2 cellular contexts compared by ENCODE assay signal in genomic region chr5:181069767-181070491, GRCh38.
TF ChIP-seq lines count a peak whose summit lies in the region.

No MANE protein-coding gene starts in this region.

TF ChIP-seq in H1, 55 proteins besides CTCF, POLR2A, EP300 and RAD21:
- TF ChIP-seq E2F6 (IDR thresholded peaks at IDR 0.05) (no peak), HDAC2 (IDR thresholded peaks at IDR 0.05; ENCODE audit: borderline replicate concordance in 1 of 2, low read depth in 2 of 2, low read length in 2 of 2) (no peak), POLR2AphosphoS5 (IDR thresholded peaks at IDR 0.05; ENCODE audit: low read depth, low read length) (peak; percentile 73), JUN (IDR thresholded peaks at IDR 0.05; ENCODE audit: low read depth, low read length) (no peak), TAF7 (optimal IDR thresholded peaks at IDR 0.05; ENCODE audit: borderline replicate concordance, low read depth, low read length) (no peak), CHD1 (IDR thresholded peaks at IDR 0.05; ENCODE audit: low read depth, low read length) (no peak), TCF12 (IDR thresholded peaks at IDR 0.05; ENCODE audit: low read depth, low read length) (no peak), SUZ12 (IDR thresholded peaks at IDR 0.05; ENCODE audit: low read length) (no peak), TAF1 (IDR thresholded peaks at IDR 0.05; ENCODE audit: low read depth, low read length) (peak; percentile 80), NANOG (IDR thresholded peaks at IDR 0.05; ENCODE audit: insufficient read depth, low read depth, low read length, poor library complexity, severe bottlenecking) (peak; percentile 72), BRCA1 (IDR thresholded peaks at IDR 0.05; ENCODE audit: low read depth, low read length) (no peak), CBX8 (IDR thresholded peaks at IDR 0.05; ENCODE audit: borderline replicate concordance, low read depth, low read length) (no peak), GTF2F1 (IDR thresholded peaks at IDR 0.05; ENCODE audit: borderline replicate concordance, low read depth, low read length) (no peak), FOSL1 (IDR thresholded peaks at IDR 0.05; ENCODE audit: insufficient read depth, low read depth, low read length) (no peak), RNF2 (IDR thresholded peaks at IDR 0.05; ENCODE audit: borderline replicate concordance, low read depth, low read length, missing control alignments, poor library complexity, severe bottlenecking) (no peak), USF2 (IDR thresholded peaks at IDR 0.05; ENCODE audit: low read length) (no peak), TBP (IDR thresholded peaks at IDR 0.05; ENCODE audit: low read depth, low read length) (peak; percentile 93), RFX5 (IDR thresholded peaks at IDR 0.05; ENCODE audit: borderline replicate concordance, low read depth, low read length) (no peak), CREB1 (IDR thresholded peaks at IDR 0.05) (no peak), SP1 (IDR thresholded peaks at IDR 0.05; ENCODE audit: low read depth, low read length) (peak; percentile 57; the same call in 1 of the 2 replicates), POU5F1 (IDR thresholded peaks at IDR 0.05; ENCODE audit: low read depth, low read length) (no peak), ATF3 (IDR thresholded peaks at IDR 0.05; ENCODE audit: insufficient read depth, low read depth, low read length) (no peak), SAP30 (IDR thresholded peaks at IDR 0.05; ENCODE audit: insufficient read depth, insufficient replicate concordance, low read length) (no peak), ATF2 (IDR thresholded peaks at IDR 0.05; ENCODE audit: low read length) (peak; percentile 97), KDM5A (IDR thresholded peaks at IDR 0.05; ENCODE audit: low read length) (no peak), CEBPB (IDR thresholded peaks at IDR 0.05; ENCODE audit: low read depth, low read length) (no peak)

TF ChIP-seq in HepG2, 621 proteins besides CTCF, POLR2A, EP300 and RAD21:
- TF ChIP-seq HINFP (CRISPR knock-in tag; IDR thresholded peaks at IDR 0.05; ENCODE audit: low read depth) (peak; percentile 95), SP4 (CRISPR knock-in tag; IDR thresholded peaks at IDR 0.05) (no peak), DPF2 (CRISPR knock-in tag; IDR thresholded peaks at IDR 0.05; ENCODE audit: borderline replicate concordance, low read depth) (no peak), ZNF850 (CRISPR knock-in tag; conservative IDR thresholded peaks at IDR 0.05) (no peak), HMG20B (CRISPR knock-in tag; conservative IDR thresholded peaks at IDR 0.05) (no peak), GPBP1L1 (CRISPR knock-in tag; IDR thresholded peaks at IDR 0.05) (no peak), ZNF143 (CRISPR knock-in tag; IDR thresholded peaks at IDR 0.05) (no peak), FOSL1 (CRISPR knock-in tag; IDR thresholded peaks at IDR 0.05; ENCODE audit: borderline replicate concordance) (no peak)
